8 cellular contexts compared by ENCODE assay signal in genomic region chr4:153465922-153466636, GRCh38. TPM values are rescaled to one million over a fixed set of nuclear protein-coding genes. Genes with fewer than 3 reads are reported as not detected.
DNase-seq lines count a peak whose midpoint lies in the region; ATAC-seq, FAIRE-seq and TF ChIP-seq lines count a peak whose summit lies in the region.

A gene with protein sequence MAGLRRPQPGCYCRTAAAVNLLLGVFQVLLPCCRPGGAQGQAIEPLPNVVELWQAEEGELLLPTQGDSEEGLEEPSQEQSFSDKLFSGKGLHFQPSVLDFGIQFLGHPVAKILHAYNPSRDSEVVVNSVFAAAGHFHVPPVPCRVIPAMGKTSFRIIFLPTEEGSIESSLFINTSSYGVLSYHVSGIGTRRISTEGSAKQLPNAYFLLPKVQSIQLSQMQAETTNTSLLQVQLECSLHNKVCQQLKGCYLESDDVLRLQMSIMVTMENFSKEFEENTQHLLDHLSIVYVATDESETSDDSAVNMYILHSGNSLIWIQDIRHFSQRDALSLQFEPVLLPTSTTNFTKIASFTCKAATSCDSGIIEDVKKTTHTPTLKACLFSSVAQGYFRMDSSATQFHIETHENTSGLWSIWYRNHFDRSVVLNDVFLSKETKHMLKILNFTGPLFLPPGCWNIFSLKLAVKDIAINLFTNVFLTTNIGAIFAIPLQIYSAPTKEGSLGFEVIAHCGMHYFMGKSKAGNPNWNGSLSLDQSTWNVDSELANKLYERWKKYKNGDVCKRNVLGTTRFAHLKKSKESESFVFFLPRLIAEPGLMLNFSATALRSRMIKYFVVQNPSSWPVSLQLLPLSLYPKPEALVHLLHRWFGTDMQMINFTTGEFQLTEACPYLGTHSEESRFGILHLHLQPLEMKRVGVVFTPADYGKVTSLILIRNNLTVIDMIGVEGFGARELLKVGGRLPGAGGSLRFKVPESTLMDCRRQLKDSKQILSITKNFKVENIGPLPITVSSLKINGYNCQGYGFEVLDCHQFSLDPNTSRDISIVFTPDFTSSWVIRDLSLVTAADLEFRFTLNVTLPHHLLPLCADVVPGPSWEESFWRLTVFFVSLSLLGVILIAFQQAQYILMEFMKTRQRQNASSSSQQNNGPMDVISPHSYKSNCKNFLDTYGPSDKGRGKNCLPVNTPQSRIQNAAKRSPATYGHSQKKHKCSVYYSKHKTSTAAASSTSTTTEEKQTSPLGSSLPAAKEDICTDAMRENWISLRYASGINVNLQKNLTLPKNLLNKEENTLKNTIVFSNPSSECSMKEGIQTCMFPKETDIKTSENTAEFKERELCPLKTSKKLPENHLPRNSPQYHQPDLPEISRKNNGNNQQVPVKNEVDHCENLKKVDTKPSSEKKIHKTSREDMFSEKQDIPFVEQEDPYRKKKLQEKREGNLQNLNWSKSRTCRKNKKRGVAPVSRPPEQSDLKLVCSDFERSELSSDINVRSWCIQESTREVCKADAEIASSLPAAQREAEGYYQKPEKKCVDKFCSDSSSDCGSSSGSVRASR (N-terminal part only) (plus strand): TSS chr4:153466360. CDS start chr4:153466398, 38 bp downstream.

- no peaks in the 10 kb centered on the region for H3K36me3 ChIP-seq in sigmoid colon

- H3K27ac Mint-ChIP-seq in T-helper 2 cell treated with Interferon-gamma antibody and Interleukin-4, amounts not matched to agents 5 μg/mL and 100 μg/mL, for 36 hours = peak within 1 kb of the TSS; percentile 91

- TF ChIP-seq EP300 in sigmoid colon (IDR thresholded peaks at IDR 0.05) = no peak

- no peaks in the 10 kb centered on the region for H3K27me3 ChIP-seq in sigmoid colon

- TF ChIP-seq POLR2A in GM12891 (IDR thresholded peaks at IDR 0.05; ENCODE audit: low read depth, low read length) = peak; percentile 76
- TF ChIP-seq POLR2A in sigmoid colon (IDR thresholded peaks at IDR 0.05) = no peak

- H3K27me3 Mint-ChIP-seq in T-helper 2 cell treated with Interferon-gamma antibody and Interleukin-4, amounts not matched to agents 5 μg/mL and 100 μg/mL, for 36 hours (ENCODE audit: low read depth) = no peaks in the 10 kb centered on the region

- WGBS in sigmoid colon, 2 donors = 1% methylated on average over 86 of the region's 86 CpGs

- FAIRE-seq in GM12891 (lab: Jason Lieb, UNC) = peak; percentile 90

- peak within 1 kb of the TSS; percentile 80 to 98 (median 86) for H3K4me3 ChIP-seq in sigmoid colon

- ATAC-seq in HG02610 (IDR thresholded peaks at IDR 0.05; ENCODE audit: unreplicated experiment) = peak; percentile 36

- H3K4me3 Mint-ChIP-seq in T-helper 2 cell treated with Interferon-gamma antibody and Interleukin-4, amounts not matched to agents 5 μg/mL and 100 μg/mL, for 36 hours = peak within 1 kb of the TSS; percentile 93

- DNase-seq in GM12891 (ENCODE audit: insufficient read length, low spot score) (peak; percentile 66), NCI-H1105 (lab: John Stamatoyannopoulos, UW) (peak; percentile 8), astrocyte of the hippocampus (ENCODE audit: low read depth, low spot score) (peak; percentile 85), hypothalamus (lab: John Stamatoyannopoulos, UW) (peak in 49 of 51 donors; percentile 9 to 88 (median 61)), sigmoid colon (peak; percentile 83), dedifferentiated amniotic fluid mesenchymal stem cell (ENCODE audit: extremely low spot score) (no peak)
- DNase-seq in T-helper 2 cell treated with Interferon-gamma antibody and Interleukin-4, amounts not matched to agents 5 μg/mL and 100 μg/mL, for 36 hours (ENCODE audit: low spot score) = peak; percentile 71

- no peaks in the 10 kb centered on the region for H3K9me3 Mint-ChIP-seq in T-helper 2 cell treated with Interferon-gamma antibody and Interleukin-4, amounts not matched to agents 5 μg/mL and 100 μg/mL, for 36 hours

- peaks cover 0 to 60% (median 43%) of the 10 kb centered on the region in 4 donors for H3K4me1 ChIP-seq in sigmoid colon

- H3K27ac ChIP-seq in sigmoid colon = peak within 1 kb of the TSS; percentile 83 to 89 (median 86)

- no peaks in the 10 kb centered on the region for H3K9me3 ChIP-seq in sigmoid colon

- TF ChIP-seq CTCF in sigmoid colon (IDR thresholded peaks at IDR 0.05) = peak in 1 of 4 experiments; percentile 8

- intact Hi-C loops in sigmoid colon (cut with DNase I) = loop anchor here (1.0 to 10.0 kb wide), 5 partner anchors 34 to 341 kb away; partner anchors contain the start of gene MND1

- H3K4me1 Mint-ChIP-seq in T-helper 2 cell treated with Interferon-gamma antibody and Interleukin-4, amounts not matched to agents 5 μg/mL and 100 μg/mL, for 36 hours (ENCODE audit: low read depth) = peaks cover 46% of the 10 kb centered on the region

- H3K36me3 Mint-ChIP-seq in T-helper 2 cell treated with Interferon-gamma antibody and Interleukin-4, amounts not matched to agents 5 μg/mL and 100 μg/mL, for 36 hours (ENCODE audit: low read depth) = peaks cover 18% of the 10 kb centered on the region

TF ChIP-seq in GM12891, 5 proteins besides CTCF, POLR2A, EP300 and RAD21:
- TF ChIP-seq PAX5 (IDR thresholded peaks at IDR 0.05; ENCODE audit: insufficient read depth, low read length, severe bottlenecking) (no peak), TAF1 (IDR thresholded peaks at IDR 0.05; ENCODE audit: low read depth, low read length) (peak; percentile 72; the same call in 1 of the 2 replicates), SPI1 (IDR thresholded peaks at IDR 0.05; ENCODE audit: low read depth, low read length) (peak; percentile 64), POLR2AphosphoS5 (IDR thresholded peaks at IDR 0.05; ENCODE audit: low read depth, low read length) (peak; percentile 84), POU2F2 (IDR thresholded peaks at IDR 0.05; ENCODE audit: low read depth, low read length) (peak; percentile 46; the same call in 1 of the 2 replicates)

RNA-seq across cellular contexts. Expression of the gene that starts here (rescaled TPM):
- 50.3 TPM for polyA plus RNA-seq in GM12891 (2012; ENCODE audit: low read depth, missing spikeins)
- total RNA-seq in sigmoid colon = 10 to 100 TPM in 3 of 4 donors, 1 to 10 TPM in 1; 8.2 to 27.2 (median 15.6) TPM
- polyA plus RNA-seq in sigmoid colon = 10 to 100 TPM in 1 of 3 donors, under 1 TPM in 2; 0.60 to 15.2 (median 0.69) TPM
